Comparison of ENCODE assay signal across 19 cellular contexts in the genomic region with DNA sequence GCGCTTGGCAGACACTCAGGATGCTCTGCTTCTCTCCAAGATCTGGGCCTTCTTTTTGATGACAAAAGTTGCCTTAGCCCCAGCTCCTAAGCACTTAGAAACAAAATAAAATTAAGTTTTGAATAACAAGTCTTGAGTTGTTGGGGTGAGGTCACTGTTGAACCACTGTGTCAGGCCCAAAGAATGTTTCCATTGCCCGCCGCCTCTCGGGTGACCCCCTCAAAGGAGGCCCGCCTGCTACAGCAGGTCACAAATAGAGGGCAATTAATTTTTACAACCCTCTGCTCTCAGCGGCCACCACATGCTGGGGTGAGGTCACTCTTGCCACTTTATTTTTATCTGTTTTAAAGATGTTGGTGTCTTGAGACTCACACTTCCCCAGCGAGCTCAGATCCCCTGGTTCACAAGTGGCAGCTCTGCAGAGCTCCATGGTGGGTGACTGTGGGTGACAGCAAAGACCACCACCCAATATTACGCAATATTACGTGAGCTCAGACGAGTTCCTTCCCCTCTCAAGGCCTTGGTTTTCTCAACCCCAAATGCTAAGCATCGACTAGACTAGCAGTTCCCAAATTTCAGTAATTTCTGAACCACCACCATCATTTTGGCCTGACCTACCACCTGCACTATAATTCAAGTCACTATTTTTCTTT.
A peak's percentile ranks its signal among the peaks of the same experiment; 100 is the strongest.
DNase-seq lines count a peak whose midpoint lies in the region; TF ChIP-seq lines count a peak whose summit lies in the region.
"Had no signal": no experiment of that assay in that cellular context is flagged by ENCODE, and none has a peak within 500 bp of the region (broad histone marks: within the 10 kb centered on the region; RNA-seq: fewer than 3 reads in every experiment).

No MANE protein-coding gene starts in this region.

- H4K20me1 ChIP-seq in SK-N-SH (ENCODE audit: insufficient read depth), result no peaks in the 10 kb centered on the region
- H4K20me1 ChIP-seq: BLaER1 treated with 17β-estradiol and CSF1 and Interleukin-3, amounts not matched to agents 10 nM and 100 nM had no signal

- H2AFZ ChIP-seq in SK-N-SH (ENCODE audit: low read depth), result no peak overlapping the region

- DNase-seq in BJ (ENCODE audit: low read depth), result peak; percentile 91
- peak; percentile 96 for DNase-seq in M059J (ENCODE audit: low read depth)
- DNase-seq in foreskin fibroblast, result peak; percentile 77 to 78
- no peak for DNase-seq in sigmoid colon
- no peak for DNase-seq in SK-N-SH
- DNase-seq in NCI-H526 treated with DMSO at 0.1 percent for 48 hours (lab: John Stamatoyannopoulos, UW), result no peak
- no peak for DNase-seq in H4 (ENCODE audit: low spot score)
- no peak for DNase-seq in D341Med (ENCODE audit: low spot score)
- DNase-seq: DMS153; H7; head of caudate nucleus; KBM-7; mucosa of descending colon; NCI-H1105; stimulated activated CD8-positive, alpha-beta memory T cell treated with anti-CD3 and anti-CD28 coated beads, Interleukin-4, amount 100 ng/mL, for 48 hours; tibial artery had no signal

- peaks cover 7% of the 10 kb centered on the region for H3F3A ChIP-seq in SK-N-SH (replicated peaks; ENCODE audit: insufficient read depth)

- H3K36me3 ChIP-seq in BJ (ENCODE audit: control insufficient read depth, insufficient read depth, low read length) (no peaks in the 10 kb centered on the region), sigmoid colon (no peaks in the 10 kb centered on the region), SK-N-SH (replicated peaks in 1 of 2; ENCODE audit: control insufficient read depth in 1 of 2, insufficient read depth in 2 of 2, low read length in 1 of 2) (no peaks in the 10 kb centered on the region)
- H3K36me3 ChIP-seq: BLaER1 treated with 17β-estradiol and CSF1 and Interleukin-3, amounts not matched to agents 10 nM and 100 nM; SJSA1; tibial artery had no signal

- 70 to 80% methylated on average over 11 of the region's 11 CpGs for WGBS in sigmoid colon, 2 donors
- WGBS in SK-N-SH (ENCODE audit: low lambda C conversion rate), result 80% methylated on average over 11 of the region's 11 CpGs

- intact Hi-C loops in sigmoid colon (cut with DNase I), result loop anchor here (2.0 kb wide), 1 partner anchor 209 kb away; no protein-coding TSS in a partner anchor

- H3K4me1 ChIP-seq in sigmoid colon, result peaks cover 0 to 38% (median 17%) of the 10 kb centered on the region in 4 donors
- H3K4me1 ChIP-seq in SK-N-SH (ENCODE audit: control insufficient read depth in 1 of 2, insufficient read depth in 2 of 2, low read depth in 1 of 2, low read length in 1 of 2), result peaks cover 5 to 10% of the 10 kb centered on the region in 2 experiments; a peak in 2 of 4 replicates

- no peaks in the 10 kb centered on the region for H3K9me3 ChIP-seq in sigmoid colon
- no peaks in the 10 kb centered on the region for H3K9me3 ChIP-seq in SK-N-SH
- H3K9me3 ChIP-seq: mucosa of descending colon, tibial artery had no signal

- no peak overlapping the region for H3K4me2 ChIP-seq in SK-N-SH
- H3K4me2 ChIP-seq: BLaER1 treated with 17β-estradiol and CSF1 and Interleukin-3, amounts not matched to agents 10 nM and 100 nM had no signal

- no peak for TF ChIP-seq POLR2A in sigmoid colon (IDR thresholded peaks at IDR 0.05)

- CTCF ChIA-PET in BJ (lab: Yijun Ruan, JAX), result interaction anchor here (0.6 to 1.8 kb wide), 3 partner anchors 100 to 304 kb away, joined by 3 to 5 read pairs (median 5); no protein-coding TSS in a partner anchor
- CTCF ChIA-PET in SK-N-SH (lab: Yijun Ruan, JAX), result interaction anchor here (0.6 to 1.5 kb wide), 4 partner anchors 28 to 335 kb away, joined by 3 to 4 read pairs (median 3); no protein-coding TSS in a partner anchor

- H3K27ac ChIP-seq in sigmoid colon, result peak overlapping the region in 3 of 4 donors; percentile 25 to 78 (median 40)
- no peak overlapping the region for H3K27ac ChIP-seq in SK-N-SH (ENCODE audit: low read depth in 2 of 2, low read length in 1 of 2)
- H3K27ac ChIP-seq: BLaER1 treated with 17β-estradiol and CSF1 and Interleukin-3, amounts not matched to agents 10 nM and 100 nM; epithelial cell of prostate; SJSA1 had no signal

- H3K9ac ChIP-seq in SK-N-SH, result no peak overlapping the region
- H3K9ac ChIP-seq: BLaER1 treated with 17β-estradiol and CSF1 and Interleukin-3, amounts not matched to agents 10 nM and 100 nM had no signal

- H3K9me2 ChIP-seq in SK-N-SH, result no peaks in the 10 kb centered on the region

- POLR2A ChIA-PET in BJ (lab: Charles Lee), result no interaction called here
- POLR2A ChIA-PET in SK-N-SH (lab: Yijun Ruan, JAX), result no interaction called here

- H3K79me2 ChIP-seq in SK-N-SH (ENCODE audit: insufficient read depth), result no peaks in the 10 kb centered on the region

- H3K4me3 ChIP-seq in BJ (ENCODE audit: low read depth, low read length) (no peak overlapping the region), foreskin fibroblast (ENCODE audit: low read depth in 1 of 2, low read length in 2 of 2) (no peak overlapping the region), sigmoid colon (no peak overlapping the region), SK-N-SH (ENCODE audit: low read depth in 2 of 2, low read length in 1 of 2) (no peak overlapping the region)
- H3K4me3 ChIP-seq: BLaER1 treated with 17β-estradiol and CSF1 and Interleukin-3, amounts not matched to agents 10 nM and 100 nM; mucosa of descending colon; SJSA1; tibial artery had no signal

- H3K27me3 ChIP-seq in BJ (ENCODE audit: control insufficient read depth, insufficient read depth, low read length) (0 out of 2 replicates have a peak, but pooled peaks cover 1% of the 10 kb centered on the region), sigmoid colon (no peaks in the 10 kb centered on the region), SK-N-SH (ENCODE audit: insufficient read depth) (no peaks in the 10 kb centered on the region)
- H3K27me3 ChIP-seq: BLaER1 treated with 17β-estradiol and CSF1 and Interleukin-3, amounts not matched to agents 10 nM and 100 nM; SJSA1; tibial artery had no signal

- no peak for TF ChIP-seq RAD21 in SK-N-SH (IDR thresholded peaks at IDR 0.05; ENCODE audit: low read length)

- no peak for TF ChIP-seq EP300 in sigmoid colon (IDR thresholded peaks at IDR 0.05)
- TF ChIP-seq EP300 in SK-N-SH (IDR thresholded peaks at IDR 0.05; ENCODE audit: borderline replicate concordance in 1 of 2, low read depth in 1 of 2, low read length in 1 of 2), result no peak

- no peak for TF ChIP-seq CTCF in BJ (IDR thresholded peaks at IDR 0.05; ENCODE audit: insufficient read depth, low read depth, low read length)
- no peak for TF ChIP-seq CTCF in foreskin fibroblast (IDR thresholded peaks at IDR 0.05; ENCODE audit: low read depth, low read length)
- TF ChIP-seq CTCF in sigmoid colon (IDR thresholded peaks at IDR 0.05), result no peak
- no peak for TF ChIP-seq CTCF in SK-N-SH (IDR thresholded peaks at IDR 0.05)

TF ChIP-seq in SK-N-SH, 30 proteins besides CTCF, POLR2A, EP300 and RAD21:
- TF ChIP-seq FOXM1 (IDR thresholded peaks at IDR 0.05; ENCODE audit: low read depth) (no peak), SMC3 (IDR thresholded peaks at IDR 0.05; ENCODE audit: low read depth, low read length) (no peak), RCOR1 (IDR thresholded peaks at IDR 0.05; ENCODE audit: low read length) (no peak), RFX5 (IDR thresholded peaks at IDR 0.05; ENCODE audit: low read length) (no peak), POLR2AphosphoS5 (IDR thresholded peaks at IDR 0.05; ENCODE audit: low read depth, low read length) (no peak), TAF1 (IDR thresholded peaks at IDR 0.05; ENCODE audit: borderline replicate concordance, low read depth, low read length) (no peak), JUND (IDR thresholded peaks at IDR 0.05) (no peak), GABPA (IDR thresholded peaks at IDR 0.05; ENCODE audit: low read depth) (no peak), CHD2 (IDR thresholded peaks at IDR 0.05; ENCODE audit: low read length, partially characterized antibody) (no peak), SIN3A (IDR thresholded peaks at IDR 0.05; ENCODE audit: borderline replicate concordance, low read depth, low read length) (no peak), FOSL2 (IDR thresholded peaks at IDR 0.05; ENCODE audit: borderline replicate concordance, low read depth) (no peak), NRF1 (IDR thresholded peaks at IDR 0.05; ENCODE audit: low read depth, low read length) (no peak)
- TF ChIP-seq, protein P1, sequence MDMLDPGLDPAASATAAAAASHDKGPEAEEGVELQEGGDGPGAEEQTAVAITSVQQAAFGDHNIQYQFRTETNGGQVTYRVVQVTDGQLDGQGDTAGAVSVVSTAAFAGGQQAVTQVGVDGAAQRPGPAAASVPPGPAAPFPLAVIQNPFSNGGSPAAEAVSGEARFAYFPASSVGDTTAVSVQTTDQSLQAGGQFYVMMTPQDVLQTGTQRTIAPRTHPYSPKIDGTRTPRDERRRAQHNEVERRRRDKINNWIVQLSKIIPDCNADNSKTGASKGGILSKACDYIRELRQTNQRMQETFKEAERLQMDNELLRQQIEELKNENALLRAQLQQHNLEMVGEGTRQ (IDR thresholded peaks at IDR 0.05; ENCODE audit: borderline replicate concordance, low read depth, low read length), result no peak
- TF ChIP-seq, protein P2, sequence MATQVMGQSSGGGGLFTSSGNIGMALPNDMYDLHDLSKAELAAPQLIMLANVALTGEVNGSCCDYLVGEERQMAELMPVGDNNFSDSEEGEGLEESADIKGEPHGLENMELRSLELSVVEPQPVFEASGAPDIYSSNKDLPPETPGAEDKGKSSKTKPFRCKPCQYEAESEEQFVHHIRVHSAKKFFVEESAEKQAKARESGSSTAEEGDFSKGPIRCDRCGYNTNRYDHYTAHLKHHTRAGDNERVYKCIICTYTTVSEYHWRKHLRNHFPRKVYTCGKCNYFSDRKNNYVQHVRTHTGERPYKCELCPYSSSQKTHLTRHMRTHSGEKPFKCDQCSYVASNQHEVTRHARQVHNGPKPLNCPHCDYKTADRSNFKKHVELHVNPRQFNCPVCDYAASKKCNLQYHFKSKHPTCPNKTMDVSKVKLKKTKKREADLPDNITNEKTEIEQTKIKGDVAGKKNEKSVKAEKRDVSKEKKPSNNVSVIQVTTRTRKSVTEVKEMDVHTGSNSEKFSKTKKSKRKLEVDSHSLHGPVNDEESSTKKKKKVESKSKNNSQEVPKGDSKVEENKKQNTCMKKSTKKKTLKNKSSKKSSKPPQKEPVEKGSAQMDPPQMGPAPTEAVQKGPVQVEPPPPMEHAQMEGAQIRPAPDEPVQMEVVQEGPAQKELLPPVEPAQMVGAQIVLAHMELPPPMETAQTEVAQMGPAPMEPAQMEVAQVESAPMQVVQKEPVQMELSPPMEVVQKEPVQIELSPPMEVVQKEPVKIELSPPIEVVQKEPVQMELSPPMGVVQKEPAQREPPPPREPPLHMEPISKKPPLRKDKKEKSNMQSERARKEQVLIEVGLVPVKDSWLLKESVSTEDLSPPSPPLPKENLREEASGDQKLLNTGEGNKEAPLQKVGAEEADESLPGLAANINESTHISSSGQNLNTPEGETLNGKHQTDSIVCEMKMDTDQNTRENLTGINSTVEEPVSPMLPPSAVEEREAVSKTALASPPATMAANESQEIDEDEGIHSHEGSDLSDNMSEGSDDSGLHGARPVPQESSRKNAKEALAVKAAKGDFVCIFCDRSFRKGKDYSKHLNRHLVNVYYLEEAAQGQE (IDR thresholded peaks at IDR 0.05; ENCODE audit: low read depth, low read length), result no peak

Comparison
In these comparisons a context has a peak if more than half of its experiments do, and no peak if none do; other contexts are left out.
1. DNase-seq: peak in BJ (single experiment), M059J (single experiment) and foreskin fibroblast (2 of 2); none in sigmoid colon (single experiment), SK-N-SH (single experiment), NCI-H526 treated with DMSO at 0.1 percent for 48 hours (single experiment), H4 (single experiment) and D341Med (single experiment).
2. H3K27ac ChIP-seq: peak in sigmoid colon (3 of 4); none in SK-N-SH (0 of 2).